ENCODE assay signal across 23 cellular contexts in the genomic region with DNA sequence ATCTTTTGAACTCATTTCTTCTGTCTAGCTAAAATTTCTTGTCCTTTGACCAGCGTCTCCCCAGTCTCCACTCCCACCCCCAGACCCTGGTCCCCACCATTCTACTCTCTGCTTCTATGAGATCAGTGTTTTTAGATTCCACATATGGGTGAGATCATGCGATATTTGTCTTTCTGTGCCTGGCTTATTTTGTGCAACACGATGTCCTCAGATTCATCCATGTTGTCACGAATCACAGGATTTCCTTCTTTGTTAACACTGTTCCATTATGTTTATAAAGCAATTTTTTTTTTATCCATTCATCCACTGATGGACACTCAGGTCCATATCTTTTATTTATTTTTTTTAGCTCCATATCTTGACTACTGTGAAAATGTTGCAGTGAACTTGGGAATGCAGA.
"Had no signal": no experiment of that assay in that cellular context is flagged by ENCODE, and none has a peak within 500 bp of the region (broad histone marks: within the 10 kb centered on the region; RNA-seq: fewer than 3 reads in every experiment).

No MANE protein-coding gene starts in this region.

- ATAC-seq: activated CD8-positive, alpha-beta memory T cell treated with anti-CD3 and anti-CD28 coated beads, Interleukin-2, amount 10 ng/mL, durations not matched to agents 7 days and 5 days; T-cell had no signal

- H3K36me3 ChIP-seq: WERI-Rb-1 had no signal

- H3K4me3 ChIP-seq: PC-9 had no signal

- H3K4me2 ChIP-seq: PC-9 had no signal

- H3K27ac ChIP-seq: PC-9, WERI-Rb-1 had no signal

- H3K4me3 Mint-ChIP-seq: activated CD8-positive, alpha-beta memory T cell treated with anti-CD3 and anti-CD28 coated beads, Interleukin-2, amount 10 ng/mL, durations not matched to agents 7 days and 5 days; activated naive CD4-positive, alpha-beta T cell treated with anti-CD3 and anti-CD28 coated beads for 36 hours; activated naive CD8-positive, alpha-beta T cell; activated T-cell treated with anti-CD3 and anti-CD28 coated beads, Interleukin-2, amount 50 U/mL, for 24 hours; brain; central memory CD8-positive, alpha-beta T cell; T-cell had no signal

- H2AFZ ChIP-seq: PC-9 had no signal

- DNase-seq: activated CD4-positive, alpha-beta T cell treated with anti-CD3 and anti-CD28 coated beads for 48 hours; activated CD4-positive, alpha-beta T cell treated with anti-CD3 and anti-CD28 coated beads, Interleukin-2, amount 50 U/mL, for 48 hours; activated CD4-positive, CD25-positive, alpha-beta regulatory T cell treated with anti-CD3 and anti-CD28 coated beads, Interleukin-2, amount 50 U/mL, for 72 hours; activated CD8-positive, alpha-beta memory T cell treated with anti-CD3 and anti-CD28 coated beads, Interleukin-2, amount 10 ng/mL, durations not matched to agents 7 days and 5 days; activated gamma-delta T cell; activated naive CD4-positive, alpha-beta T cell treated with anti-CD3 and anti-CD28 coated beads for 36 hours; activated T-cell treated with anti-CD3 and anti-CD28 coated beads, Interleukin-2, amount 50 U/mL, for 24 hours; amygdala; cortex of kidney; NCI-H1092; NCI-H1417; NCI-H2029; NCI-H345; NCI-H510A; NCI-H82; SIG-M5; T-cell; T-helper 2 cell; WERI-Rb-1 had no signal

- H3K9me3 Mint-ChIP-seq: activated naive CD4-positive, alpha-beta T cell treated with anti-CD3 and anti-CD28 coated beads for 36 hours; activated T-cell treated with anti-CD3 and anti-CD28 coated beads, Interleukin-2, amount 50 U/mL, for 24 hours; central memory CD8-positive, alpha-beta T cell; T-cell had no signal

- H3K27ac Mint-ChIP-seq: activated CD8-positive, alpha-beta memory T cell treated with anti-CD3 and anti-CD28 coated beads, Interleukin-2, amount 10 ng/mL, durations not matched to agents 7 days and 5 days; activated naive CD4-positive, alpha-beta T cell treated with anti-CD3 and anti-CD28 coated beads for 36 hours; activated naive CD8-positive, alpha-beta T cell; activated T-cell treated with anti-CD3 and anti-CD28 coated beads, Interleukin-2, amount 50 U/mL, for 24 hours; brain had no signal

- H3K27me3 Mint-ChIP-seq: activated naive CD8-positive, alpha-beta T cell; activated T-cell treated with anti-CD3 and anti-CD28 coated beads, Interleukin-2, amount 50 U/mL, for 24 hours; brain; central memory CD8-positive, alpha-beta T cell; T-cell had no signal
